8 cellular contexts compared by ENCODE assay signal in genomic region chr9:136372561-136373299, GRCh38. TPM values are rescaled to one million over a fixed set of nuclear protein-coding genes. Genes with fewer than 3 reads are reported as not detected.
DNase-seq lines count a peak whose midpoint lies in the region; ATAC-seq lines count a peak whose summit lies in the region.

No MANE protein-coding gene starts in this region.

- peak overlapping the region; percentile 19 for H3K27ac ChIP-seq in epithelial cell of prostate

- POLR2A ChIA-PET in activated CD4-positive, alpha-beta T cell treated with anti-CD3 and anti-CD28 coated beads for 36 hours (lab: Charles Lee): no interaction called here

- DNase-seq in activated CD4-positive, alpha-beta T cell treated with anti-CD3 and anti-CD28 coated beads for 36 hours: no peak
- DNase-seq in activated CD4-positive, alpha-beta T cell treated with anti-CD3 and anti-CD28 coated beads, Interleukin-2, amount 50 U/mL, for 1 hour: no peak
- DNase-seq in SHP77 (lab: John Stamatoyannopoulos, UW) (peak; percentile 67 to 79), epithelial cell of prostate (ENCODE audit: low read depth, low spot score) (peak; percentile 39), naive B cell (no peak), G401 (ENCODE audit: low spot score) (no peak), germinal center (ENCODE audit: low spot score) (no peak)

- CTCF ChIA-PET in activated CD4-positive, alpha-beta T cell treated with anti-CD3 and anti-CD28 coated beads for 36 hours (lab: Charles Lee): interaction anchor here (0.6 to 1.3 kb wide), 2 partner anchors 10 to 25 kb away, joined by 3 to 5 read pairs; partner anchors contain the start of gene DNLZ

- H3K4me3 Mint-ChIP-seq in activated CD4-positive, alpha-beta T cell treated with anti-CD3 and anti-CD28 coated beads for 36 hours: peak overlapping the region; percentile 26
- H3K4me3 Mint-ChIP-seq in naive B cell: peak overlapping the region in 3 of 8 donors; percentile 3 to 56 (median 19)

- H3K27ac Mint-ChIP-seq in activated CD4-positive, alpha-beta T cell treated with anti-CD3 and anti-CD28 coated beads for 36 hours: no peak overlapping the region
- peak overlapping the region in 1 of 6 donors; percentile 24 for H3K27ac Mint-ChIP-seq in naive B cell

- intact Hi-C loops in activated CD4-positive, alpha-beta T cell treated with anti-CD3 and anti-CD28 coated beads for 36 hours (cut with DNase I, micrococcal nuclease): no loop called here

- no peaks in the 10 kb centered on the region for H3K4me1 Mint-ChIP-seq in activated CD4-positive, alpha-beta T cell treated with anti-CD3 and anti-CD28 coated beads for 36 hours
- H3K4me1 Mint-ChIP-seq in naive B cell: peaks cover 0 to 18% (median 9%) of the 10 kb centered on the region in 3 donors

- in situ Hi-C loops in G401 (cut with HindIII; ENCODE audit: low sequenced_read_pairs): no loop called here

- H3K27me3 Mint-ChIP-seq in activated CD4-positive, alpha-beta T cell treated with anti-CD3 and anti-CD28 coated beads for 36 hours: no peaks in the 10 kb centered on the region
- H3K27me3 Mint-ChIP-seq in naive B cell: no peaks in the 10 kb centered on the region

- ATAC-seq in activated CD4-positive, alpha-beta T cell treated with anti-CD3 and anti-CD28 coated beads for 36 hours: peak; percentile 14
- ATAC-seq in naive B cell (ENCODE audit: low read depth in 2 of 2) (peak; percentile 65 to 67), HG03108 (IDR thresholded peaks at IDR 0.05; ENCODE audit: unreplicated experiment) (no peak)

- H3K9me3 Mint-ChIP-seq in activated CD4-positive, alpha-beta T cell treated with anti-CD3 and anti-CD28 coated beads for 36 hours (ENCODE audit: low read depth): no peaks in the 10 kb centered on the region
- no peaks in the 10 kb centered on the region for H3K9me3 Mint-ChIP-seq in naive B cell

- peaks cover 4% of the 10 kb centered on the region for H3K36me3 Mint-ChIP-seq in activated CD4-positive, alpha-beta T cell treated with anti-CD3 and anti-CD28 coated beads for 36 hours (ENCODE audit: low read depth)
- H3K36me3 Mint-ChIP-seq in naive B cell: no peaks in the 10 kb centered on the region

RNA-seq across cellular contexts. Expression of gene CARD9, which starts 0.7 kb away (rescaled TPM):
- total RNA-seq in activated CD4-positive, alpha-beta T cell treated with anti-CD3 and anti-CD28 coated beads for 36 hours: 1 to 10 TPM in 1 of 2 experiments, under 1 TPM in 1; 0.98 to 1.1 TPM
- polyA plus RNA-seq in naive B cell (ENCODE audit: low read depth in 6 of 6): under 1 TPM in 5 of 6 donors, not detected in 1; 0.16 to 0.52 (median 0.33) TPM
- 0.25 and 0.98 TPM in 2 replicates for total RNA-seq in G401 (2014; rRNA removed; shearing (Covaris generic))

RNA-seq across cellular contexts. Expression of gene DNLZ, which starts 9.2 kb away (rescaled TPM):
- 10 to 100 TPM; 11.7 to 12.8 TPM for total RNA-seq in activated CD4-positive, alpha-beta T cell treated with anti-CD3 and anti-CD28 coated beads for 36 hours
- polyA plus RNA-seq in naive B cell (ENCODE audit: low read depth in 6 of 6): 10 to 100 TPM; 42.2 to 93.0 (median 57.2) TPM
- 34.2 and 70.6 TPM in 2 replicates for total RNA-seq in G401 (2014; rRNA removed; shearing (Covaris generic))

RNA-seq across cellular contexts. Expression of gene SNAPC4, which starts 27.2 kb away (rescaled TPM):
- total RNA-seq in activated CD4-positive, alpha-beta T cell treated with anti-CD3 and anti-CD28 coated beads for 36 hours: 10 to 100 TPM; 12.4 to 16.8 TPM
- 1 to 10 TPM in 5 of 6 donors, not detected in 1; 1.1 to 2.1 (median 1.3) TPM for polyA plus RNA-seq in naive B cell (ENCODE audit: low read depth in 6 of 6)
- 12.4 and 17.2 TPM in 2 replicates for total RNA-seq in G401 (2014; rRNA removed; shearing (Covaris generic))

RNA-seq across cellular contexts. Expression of gene ENTR1, which starts 37.7 kb away (rescaled TPM):
- 10 to 100 TPM; 57.2 to 67.7 TPM for total RNA-seq in activated CD4-positive, alpha-beta T cell treated with anti-CD3 and anti-CD28 coated beads for 36 hours
- 10 to 100 TPM in 5 of 6 donors, 1 to 10 TPM in 1; 6.4 to 15.8 (median 14.4) TPM for polyA plus RNA-seq in naive B cell (ENCODE audit: low read depth in 6 of 6)
- total RNA-seq in G401 (2014; rRNA removed; shearing (Covaris generic)): 85.0 and 97.9 TPM in 2 replicates

RNA-seq across cellular contexts. Expression of gene PMPCA, which starts 37.7 kb away (rescaled TPM):
- total RNA-seq in activated CD4-positive, alpha-beta T cell treated with anti-CD3 and anti-CD28 coated beads for 36 hours: 100 to 1,000 TPM in 1 of 2 experiments, 10 to 100 TPM in 1; 88.0 to 113 TPM
- polyA plus RNA-seq in naive B cell (ENCODE audit: low read depth in 6 of 6): 10 to 100 TPM; 28.1 to 39.8 (median 35.1) TPM
- total RNA-seq in G401 (2014; rRNA removed; shearing (Covaris generic)): 129 and 146 TPM in 2 replicates

Comparison
In these comparisons a context has a peak if more than half of its experiments do, and no peak if none do; other contexts are left out.
1. DNase-seq: peak in SHP77 (2 of 2) and epithelial cell of prostate (single experiment); none in activated CD4-positive, alpha-beta T cell treated with anti-CD3 and anti-CD28 coated beads for 36 hours (single experiment), activated CD4-positive, alpha-beta T cell treated with anti-CD3 and anti-CD28 coated beads, Interleukin-2, amount 50 U/mL, for 1 hour (single experiment), naive B cell (single experiment), G401 (single experiment) and germinal center (single experiment).